Comparison of ENCODE assay signal across 7 cellular contexts in the genomic region with DNA sequence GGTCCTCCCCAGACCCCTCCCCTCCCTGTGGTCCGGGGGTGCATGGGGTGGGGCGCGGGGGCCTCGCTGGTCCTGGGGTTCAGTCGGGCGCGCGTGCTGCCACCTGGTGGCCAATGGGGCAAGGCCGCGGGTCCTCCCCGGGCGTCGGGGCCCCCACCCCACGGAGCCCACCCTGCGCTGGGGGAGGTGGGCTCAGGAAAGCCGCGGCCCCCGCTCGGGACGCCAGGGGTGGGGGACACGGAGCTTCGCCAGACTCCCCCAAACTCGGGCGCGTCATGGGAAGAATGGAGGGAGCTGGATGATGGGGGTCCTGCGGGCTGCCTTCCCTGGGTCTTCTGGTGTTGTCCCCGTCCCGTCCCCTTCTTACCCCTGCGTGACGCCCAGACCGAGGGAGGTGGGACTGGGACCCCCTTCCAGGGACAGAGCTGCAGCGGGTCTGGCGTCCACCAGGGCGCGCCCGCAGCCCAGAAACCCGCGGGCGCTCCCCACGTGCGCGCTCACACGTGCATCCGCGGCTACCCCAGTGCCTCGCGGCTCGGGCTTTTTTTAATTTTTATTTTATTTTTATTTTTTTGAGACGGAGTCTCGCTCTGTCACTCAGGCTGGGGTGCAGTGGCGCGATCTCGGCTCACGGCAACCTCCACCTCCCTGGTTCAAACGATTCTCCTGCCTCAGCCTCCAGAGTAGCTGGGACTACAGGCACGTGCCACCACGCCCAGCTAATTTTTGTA. TPM values are rescaled to one million over a fixed set of nuclear protein-coding genes. Genes with fewer than 3 reads are reported as not detected.
DNase-seq lines count a peak whose midpoint lies in the region; ATAC-seq and TF ChIP-seq lines count a peak whose summit lies in the region.

No MANE protein-coding gene starts in this region.

- H3K4me1 ChIP-seq in OCI-LY7 (ENCODE audit: insufficient read depth, low read length, poor library complexity, severe bottlenecking) = peaks cover 56% of the 10 kb centered on the region

- no peaks in the 10 kb centered on the region for H3K9me3 ChIP-seq in OCI-LY7 (ENCODE audit: low read length)

- no peaks in the 10 kb centered on the region for H4K20me1 ChIP-seq in OCI-LY7 (ENCODE audit: insufficient read depth, low read length)

- H3K4me3 ChIP-seq in OCI-LY7 (ENCODE audit: low read depth, low read length, poor library complexity, severe bottlenecking) (peak overlapping the region; percentile 65), skeletal muscle cell (ENCODE audit: low read depth, low read length) (peak overlapping the region; percentile 44)

- peak overlapping the region; percentile 59 for H2AFZ ChIP-seq in OCI-LY7 (ENCODE audit: low read length)

- in situ Hi-C loops in GM13976 (cut with MboI; ENCODE audit: low sequenced_read_pairs, unreplicated experiment) = loop anchor here (10.0 kb wide), 1 partner anchor 93 kb away; no protein-coding TSS in a partner anchor

- ATAC-seq in HG03196 (IDR thresholded peaks at IDR 0.05; ENCODE audit: unreplicated experiment) (no peak), GM18861 (IDR thresholded peaks at IDR 0.05; ENCODE audit: unreplicated experiment) (no peak)

- H3K27ac ChIP-seq in OCI-LY7 (ENCODE audit: low read depth, low read length, poor library complexity, severe bottlenecking) = peak overlapping the region; percentile 98

- no peaks in the 10 kb centered on the region for H3K79me2 ChIP-seq in OCI-LY7 (ENCODE audit: insufficient read depth, low read depth, low read length)

- POLR2A ChIA-PET in OCI-LY7 (lab: Charles Lee) = interaction anchor here (0.6 to 0.9 kb wide), 2 partner anchors 31 to 81 kb away, joined by 3 read pairs; no protein-coding TSS in a partner anchor

- DNase-seq in GM13976 (ENCODE audit: low spot score) (peak; percentile 83), OCI-LY7 (ENCODE audit: low spot score) (peak; percentile 83), glomerular visceral epithelial cell (ENCODE audit: extremely low spot score) (peak; percentile 53), skeletal muscle cell (ENCODE audit: low read depth) (no peak)
- peak; percentile 86 for DNase-seq in activated effector memory CD4-positive, alpha-beta T cell treated with anti-CD3 and anti-CD28 coated beads, Interleukin-2, amount 50 U/mL, for 16 hours

- intact Hi-C loops in OCI-LY7 (cut with micrococcal nuclease; ENCODE audit: unreplicated experiment) = loop anchor here (1.0 to 5.0 kb wide), 3 partner anchors 67 to 125 kb away; a partner anchor contains a TSS

- no peaks in the 10 kb centered on the region for H3K9me2 ChIP-seq in OCI-LY7 (ENCODE audit: insufficient read depth, low read length)

- CTCF ChIA-PET in OCI-LY7 (lab: Charles Lee; ENCODE audit: unreplicated experiment) = interaction anchor here (0.9 to 1.2 kb wide), 2 partner anchors 94 to 126 kb away, joined by 3 read pairs; no protein-coding TSS in a partner anchor

- no peaks in the 10 kb centered on the region for H3K36me3 ChIP-seq in OCI-LY7 (ENCODE audit: insufficient read depth, low read length)

- H3K4me2 ChIP-seq in OCI-LY7 (ENCODE audit: low read length) = peak overlapping the region; percentile 76

- TF ChIP-seq CTCF in GM13976 (IDR thresholded peaks at IDR 0.05; ENCODE audit: borderline replicate concordance, control extremely low read depth, extremely low read depth, insufficient read depth, missing control alignments) (peak; percentile 84), OCI-LY7 (conservative IDR thresholded peaks at IDR 0.05; ENCODE audit: low read length) (peak; percentile 91)

- no TSS peak for BruUV-seq in OCI-LY7 (replicated peaks; lab: Mats Ljungman, UMichigan)

RNA-seq across cellular contexts. Expression of a gene that starts 19.8 kb away (rescaled TPM):
- 413 and 518 TPM in 2 replicates for total RNA-seq in OCI-LY7 (2014; rRNA removed; shearing (Covaris generic))
- total RNA-seq in OCI-LY7 (2022) = 811 and 878 TPM in 2 replicates
